In the genomic region with DNA sequence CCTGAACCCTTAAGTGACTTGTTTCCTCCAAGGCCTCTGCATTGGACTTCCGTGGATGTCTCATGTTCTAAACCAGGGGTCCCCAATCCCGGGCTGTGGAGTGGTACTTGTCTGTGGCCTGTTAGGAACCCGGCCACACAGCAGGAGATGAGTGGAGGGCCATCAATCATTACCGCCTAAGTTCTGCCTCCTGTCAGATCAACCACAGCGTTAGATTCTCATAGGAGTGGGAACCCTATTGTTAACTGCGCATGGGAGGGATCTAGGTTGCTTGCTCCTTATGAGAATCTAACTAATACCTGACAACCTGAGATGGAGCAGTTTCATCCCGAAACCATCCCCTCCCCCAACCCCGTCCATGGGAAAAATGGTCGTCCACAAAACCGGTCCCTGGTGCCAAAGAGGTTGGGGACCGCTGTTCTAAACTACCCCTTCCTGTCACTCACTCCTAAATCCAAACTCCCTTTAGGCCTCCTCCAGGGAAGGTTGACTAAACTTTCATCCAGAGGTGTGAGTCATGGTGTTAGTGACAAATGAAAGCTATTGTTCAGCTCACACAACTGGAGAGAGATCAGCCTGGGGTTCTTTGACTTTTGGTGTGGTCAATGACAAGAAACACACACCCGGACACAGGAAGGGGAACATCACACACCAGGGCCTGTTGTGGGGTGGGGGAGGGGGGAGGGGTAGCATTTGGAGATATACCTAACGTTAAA, we compare ENCODE assay signal across 20 cellular contexts. TPM values are rescaled to one million over a fixed set of nuclear protein-coding genes. Genes with fewer than 3 reads are reported as not detected.
DNase-seq lines count a peak whose midpoint lies in the region; ATAC-seq, FAIRE-seq and TF ChIP-seq lines count a peak whose summit lies in the region.
"Had no signal": no experiment of that assay in that cellular context is flagged by ENCODE, and none has a peak within 500 bp of the region (broad histone marks: within the 10 kb centered on the region; RNA-seq: fewer than 3 reads in every experiment).

No MANE protein-coding gene starts in this region.

- H3K9me3 ChIP-seq in IMR-90 (ENCODE audit: control insufficient read depth, insufficient read depth, low read length) = no peaks in the 10 kb centered on the region

- H3K4me3 ChIP-seq in IMR-90 (ENCODE audit: insufficient read depth, low read depth, low read length) = no peak overlapping the region
- no peak overlapping the region for H3K4me3 ChIP-seq in bronchial epithelial cell (ENCODE audit: low read depth, low read length)
- H3K4me3 ChIP-seq in mesendoderm (ENCODE audit: low read length) = no peak overlapping the region

- no peak for FAIRE-seq in bronchial epithelial cell (lab: Jason Lieb, UNC)
- FAIRE-seq: colon had no signal

- no peak overlapping the region for H2AFZ ChIP-seq in IMR-90 (replicated peaks; ENCODE audit: low read length, poor library complexity)

- in situ Hi-C loops in IMR-90 (cut with MboI; ENCODE audit: low sequenced_read_pairs) = loop anchor here (10.0 kb wide), 2 partner anchors 492 to 592 kb away; no protein-coding TSS in a partner anchor

- no peaks in the 10 kb centered on the region for H3K27me3 ChIP-seq in IMR-90 (ENCODE audit: control insufficient read depth, insufficient read depth, low read length)
- H3K27me3 ChIP-seq in bronchial epithelial cell (ENCODE audit: control insufficient read depth, insufficient read depth, low read length) = no peaks in the 10 kb centered on the region
- H3K27me3 ChIP-seq in mesendoderm (ENCODE audit: insufficient read depth, low read length, poor library complexity) = no peaks in the 10 kb centered on the region

- H4K8ac ChIP-seq in IMR-90 (ENCODE audit: low read depth in 2 of 2, low read length in 2 of 2) (no peak overlapping the region), mesendoderm (ENCODE audit: low read depth, low read length) (no peak overlapping the region)

- dilution Hi-C loops in IMR-90 (cut with HindIII; ENCODE audit: low sequenced_read_pairs, unreplicated experiment) = no loop called here

- no peak for TF ChIP-seq RAD21 in IMR-90 (IDR thresholded peaks at IDR 0.05; ENCODE audit: low read length)

- no peak overlapping the region for H4K91ac ChIP-seq in IMR-90 (ENCODE audit: insufficient read depth, low read depth, low read length)

- no peak overlapping the region; the same call in 1 of the 2 replicates for H2BK20ac ChIP-seq in IMR-90 (ENCODE audit: low read depth, low read length)

- intact Hi-C loops in IMR-90 (cut with micrococcal nuclease) = loop anchor here (5.0 to 10.0 kb wide), 3 partner anchors 234 to 712 kb away; a partner anchor contains a TSS

- H3K4me2 ChIP-seq in IMR-90 (ENCODE audit: low read depth, low read length) (no peak overlapping the region), mesendoderm (ENCODE audit: low read length) (no peak overlapping the region)

- POLR2A ChIA-PET in IMR-90 (lab: Charles Lee; ENCODE audit: unreplicated experiment) = no interaction called here

- CTCF ChIA-PET in IMR-90 (lab: Yijun Ruan, JAX) = no interaction called here

- no peak overlapping the region for H3K18ac ChIP-seq in IMR-90 (ENCODE audit: low read depth, low read length)
- H3K18ac ChIP-seq in mesendoderm (ENCODE audit: low read length) = peak overlapping the region; percentile 82

- WGBS in IMR-90 (ENCODE audit: extremely low coverage in 2 of 2, insufficient read length in 1 of 2), 2 experiments = no CpG with 5 or more reads among the region's 13 CpGs
- WGBS in mesendoderm (ENCODE audit: extremely low coverage, insufficient coverage, low lambda C conversion rate) = no CpG with 5 or more reads among the region's 13 CpGs

- H3K9ac ChIP-seq in IMR-90 (ENCODE audit: low read depth, low read length) (no peak overlapping the region), mesendoderm (ENCODE audit: low read length) (no peak overlapping the region)

- no peak overlapping the region for H2AK9ac ChIP-seq in IMR-90 (replicated peaks; ENCODE audit: low read depth, low read length, poor library complexity)

- H3K56ac ChIP-seq in IMR-90 (ENCODE audit: extremely low read depth, insufficient read depth, low read length) (no peak overlapping the region), mesendoderm (ENCODE audit: low read length) (no peak overlapping the region)

- TF ChIP-seq CTCF in IMR-90 (conservative IDR thresholded peaks at IDR 0.05; ENCODE audit: low read depth, low read length) = no peak
- no peak for TF ChIP-seq CTCF in bronchial epithelial cell (IDR thresholded peaks at IDR 0.05; ENCODE audit: insufficient read depth, low read length, severe bottlenecking)

- H2BK5ac ChIP-seq in IMR-90 (ENCODE audit: low read depth, low read length, poor library complexity, severe bottlenecking) (peak overlapping the region; percentile 9), mesendoderm (ENCODE audit: low read length) (no peak overlapping the region)

- H3K9me1 ChIP-seq in IMR-90 (ENCODE audit: insufficient read depth, low read length) = peaks cover 7% of the 10 kb centered on the region

- no peak overlapping the region for H3K14ac ChIP-seq in IMR-90 (replicated peaks; ENCODE audit: low read depth, low read length)

- H3K4ac ChIP-seq in IMR-90 (ENCODE audit: low read depth, low read length) (no peak overlapping the region), mesendoderm (ENCODE audit: low read depth, low read length) (peak overlapping the region; percentile 75)

- H3K79me2 ChIP-seq in mesendoderm (ENCODE audit: control insufficient read depth, insufficient read depth, low read length) = no peaks in the 10 kb centered on the region

- no TSS peak for BruUV-seq in IMR-90 (replicated peaks; lab: Mats Ljungman, UMichigan)

- no peaks in the 10 kb centered on the region for H3K79me1 ChIP-seq in IMR-90 (ENCODE audit: low read depth in 1 of 2, low read length in 2 of 2)
- no peaks in the 10 kb centered on the region for H3K79me1 ChIP-seq in mesendoderm (ENCODE audit: low read length)

- H4K5ac ChIP-seq in IMR-90 (ENCODE audit: low read depth, low read length) = no peak overlapping the region
- no peak overlapping the region for H4K5ac ChIP-seq in mesendoderm (ENCODE audit: low read length)

- H2AK5ac ChIP-seq in IMR-90 (ENCODE audit: low read depth, low read length) (no peak overlapping the region), mesendoderm (ENCODE audit: low read length) (no peak overlapping the region)

- H4K20me1 ChIP-seq in IMR-90 (ENCODE audit: insufficient read depth, low read length) = no peaks in the 10 kb centered on the region

- DNase-seq in AG08395 (ENCODE audit: low spot score) = peak; percentile 25
- peak; percentile 45 for DNase-seq in IMR-90
- DNase-seq in bronchial epithelial cell (ENCODE audit: low read depth) = peak; percentile 72
- DNase-seq in mesendoderm = peak; percentile 62
- DNase-seq in occipital lobe (lab: John Stamatoyannopoulos, UW) = no peak
- no peak for DNase-seq in NOMO-1 treated with dmso at 0.1 percent for 144 hours (lab: John Stamatoyannopoulos, UW; ENCODE audit: unreplicated experiment)
- no peak for DNase-seq in activated CD4-positive, CD25-positive, alpha-beta regulatory T cell treated with anti-CD3 and anti-CD28 coated beads, Interleukin-2, amount 50 U/mL, for 72 hours
- DNase-seq in activated CD8-positive, alpha-beta memory T cell treated with anti-CD3 and anti-CD28 coated beads for 24 hours = no peak
- DNase-seq: activated CD4-positive, alpha-beta T cell treated with anti-CD3 and anti-CD28 coated beads for 48 hours; activated T-cell treated with anti-CD3 and anti-CD28 coated beads, Interleukin-2, amount 50 U/mL, for 4 hours; COR-L47; hippocampal formation; NCI-H1048; posterior cingulate gyrus; SHP77 treated with DMSO at 0.1 percent for 48 hours had no signal

- H3K36me3 ChIP-seq in IMR-90 (ENCODE audit: control insufficient read depth, insufficient read depth, low read length) (no peaks in the 10 kb centered on the region), bronchial epithelial cell (ENCODE audit: control insufficient read depth, insufficient read depth, low read length) (no peaks in the 10 kb centered on the region), mesendoderm (ENCODE audit: control insufficient read depth, insufficient read depth, low read length) (no peaks in the 10 kb centered on the region)

- ATAC-seq in IMR-90 (ENCODE audit: low read depth) = no peak
- ATAC-seq: activated T-cell treated with anti-CD3 and anti-CD28 coated beads, Interleukin-2, amount 50 U/mL, for 4 hours; left lobe of liver had no signal

- no peak overlapping the region for H3K27ac ChIP-seq in IMR-90 (ENCODE audit: insufficient read depth, low read length)
- no peak overlapping the region for H3K27ac ChIP-seq in mesendoderm (ENCODE audit: low read depth, low read length)

- H2BK120ac ChIP-seq in IMR-90 (ENCODE audit: low read depth, low read length) = no peak overlapping the region
- H2BK120ac ChIP-seq in mesendoderm (ENCODE audit: low read depth, low read length) = peak overlapping the region; percentile 10

- H2BK15ac ChIP-seq in IMR-90 (ENCODE audit: low read depth, low read length) (0 out of 3 replicates have a peak overlapping the region, but pooled peaks have one; percentile 31), mesendoderm (replicated peaks; ENCODE audit: low read depth) (no peak overlapping the region)

- H3K23ac ChIP-seq in IMR-90 (ENCODE audit: low read depth, low read length) (no peak overlapping the region), mesendoderm (ENCODE audit: low read length) (no peak overlapping the region)

- peaks cover 8% of the 10 kb centered on the region for H3K4me1 ChIP-seq in IMR-90 (ENCODE audit: control insufficient read depth, insufficient read depth, low read length)
- peaks cover 7% of the 10 kb centered on the region for H3K4me1 ChIP-seq in mesendoderm (ENCODE audit: control insufficient read depth, low read depth, low read length)

- TF ChIP-seq POLR2A in IMR-90 (IDR thresholded peaks at IDR 0.05; ENCODE audit: low read depth, low read length) = no peak

TF ChIP-seq in IMR-90, 13 proteins besides CTCF, POLR2A, EP300 and RAD21 (continues in another document):
- TF ChIP-seq, protein P1, sequence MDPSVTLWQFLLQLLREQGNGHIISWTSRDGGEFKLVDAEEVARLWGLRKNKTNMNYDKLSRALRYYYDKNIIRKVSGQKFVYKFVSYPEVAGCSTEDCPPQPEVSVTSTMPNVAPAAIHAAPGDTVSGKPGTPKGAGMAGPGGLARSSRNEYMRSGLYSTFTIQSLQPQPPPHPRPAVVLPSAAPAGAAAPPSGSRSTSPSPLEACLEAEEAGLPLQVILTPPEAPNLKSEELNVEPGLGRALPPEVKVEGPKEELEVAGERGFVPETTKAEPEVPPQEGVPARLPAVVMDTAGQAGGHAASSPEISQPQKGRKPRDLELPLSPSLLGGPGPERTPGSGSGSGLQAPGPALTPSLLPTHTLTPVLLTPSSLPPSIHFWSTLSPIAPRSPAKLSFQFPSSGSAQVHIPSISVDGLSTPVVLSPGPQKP (IDR thresholded peaks at IDR 0.05; ENCODE audit: borderline replicate concordance, low read depth, low read length) = no peak
- TF ChIP-seq RFX5 (IDR thresholded peaks at IDR 0.05; ENCODE audit: low read depth, low read length) (no peak), RCOR1 (IDR thresholded peaks at IDR 0.05; ENCODE audit: insufficient replicate concordance, low read length) (no peak)

RNA-seq across cellular contexts. Expression of a gene that starts 9.5 kb away (rescaled TPM):
- total RNA-seq in IMR-90 (2012; rRNA removed) (not detected in 2 replicates), bronchial epithelial cell (not detected in 2 replicates), occipital lobe (not detected)
- polyA plus RNA-seq in IMR-90 (2012; rRNA removed) = not detected in 2 replicates
- not detected in 2 replicates for polyA plus RNA-seq in IMR-90 (2012; cell fraction: cytosol; rRNA removed)
- polyA plus RNA-seq in IMR-90 (2012; cell fraction: nucleus; rRNA removed; ENCODE audit: low replicate concordance) = not detected in 2 replicates
- not detected for polyA plus RNA-seq in mesendoderm (2013, experiment 1 of 2)
- polyA plus RNA-seq in mesendoderm (2013, experiment 2 of 2) = not detected
- total RNA-seq: activated T-cell treated with anti-CD3 and anti-CD28 coated beads, Interleukin-2, amount 50 U/mL, for 4 hours; left lobe of liver; subcutaneous adipose tissue; T-helper 2 cell treated with Interferon-gamma antibody and Interleukin-4, amounts not matched to agents 100 ng/mL and 5 ng/mL, for 36 hours had no signal
- polyA plus RNA-seq: esophagus had no signal

Comparison
In these comparisons a context has a peak if more than half of its experiments do, and no peak if none do; other contexts are left out.
1. DNase-seq: peak in AG08395 (single experiment), IMR-90 (single experiment), bronchial epithelial cell (single experiment) and mesendoderm (single experiment); none in occipital lobe (single experiment), NOMO-1 treated with dmso at 0.1 percent for 144 hours (single experiment), activated CD4-positive, CD25-positive, alpha-beta regulatory T cell treated with anti-CD3 and anti-CD28 coated beads, Interleukin-2, amount 50 U/mL, for 72 hours (single experiment) and activated CD8-positive, alpha-beta memory T cell treated with anti-CD3 and anti-CD28 coated beads for 24 hours (single experiment).